Comparison of ENCODE assay signal across 1 cellular context in genomic region chr16:11309895-11310633, GRCh38.
TF ChIP-seq lines count a peak whose summit lies in the region.

No MANE protein-coding gene starts in this region.

TF ChIP-seq in GM23338, 12 proteins besides CTCF, POLR2A, EP300 and RAD21 (continued from another document):
- TF ChIP-seq ZNF462 (CRISPR knock-in tag; IDR thresholded peaks at IDR 0.05), result no peak
